In genomic region chr2:45675130-45675812, GRCh38 we compare ENCODE assay signal across 1 cellular context.
TF ChIP-seq lines count a peak whose summit lies in the region.

No MANE protein-coding gene starts in this region.

TF ChIP-seq in HepG2, 621 proteins besides CTCF, POLR2A, EP300 and RAD21 (continued from another document):
- TF ChIP-seq ZNF800 (CRISPR knock-in tag; IDR thresholded peaks at IDR 0.05) (no peak), SNRNP70 (IDR thresholded peaks at IDR 0.05; ENCODE audit: low read depth, low read length) (no peak), GATA4 (IDR thresholded peaks at IDR 0.05; ENCODE audit: borderline replicate concordance, low read depth) (no peak), ZFP36L1 (CRISPR knock-in tag; IDR thresholded peaks at IDR 0.05) (no peak), ARNT (IDR thresholded peaks at IDR 0.05) (no peak), ZNF768 (CRISPR knock-in tag; IDR thresholded peaks at IDR 0.05) (no peak), KDM6A (CRISPR knock-in tag; IDR thresholded peaks at IDR 0.05; ENCODE audit: low read depth) (no peak), USF2 (IDR thresholded peaks at IDR 0.05; ENCODE audit: low read depth, low read length) (no peak), USF2 (CRISPR knock-in tag; IDR thresholded peaks at IDR 0.05; ENCODE audit: borderline replicate concordance) (no peak), ZNF777 (CRISPR knock-in tag; IDR thresholded peaks at IDR 0.05) (no peak), HMG20B (CRISPR knock-in tag; conservative IDR thresholded peaks at IDR 0.05) (no peak), NFIB (CRISPR knock-in tag; IDR thresholded peaks at IDR 0.05; ENCODE audit: borderline replicate concordance) (no peak), HNF4G (IDR thresholded peaks at IDR 0.05; ENCODE audit: borderline replicate concordance, low read depth, low read length) (no peak), HNF4G (CRISPR knock-in tag; IDR thresholded peaks at IDR 0.05; ENCODE audit: borderline replicate concordance, low read depth) (no peak), AHDC1 (CRISPR knock-in tag; IDR thresholded peaks at IDR 0.05; ENCODE audit: borderline replicate concordance) (no peak)
